8 cellular contexts compared by ENCODE assay signal in the genomic region with DNA sequence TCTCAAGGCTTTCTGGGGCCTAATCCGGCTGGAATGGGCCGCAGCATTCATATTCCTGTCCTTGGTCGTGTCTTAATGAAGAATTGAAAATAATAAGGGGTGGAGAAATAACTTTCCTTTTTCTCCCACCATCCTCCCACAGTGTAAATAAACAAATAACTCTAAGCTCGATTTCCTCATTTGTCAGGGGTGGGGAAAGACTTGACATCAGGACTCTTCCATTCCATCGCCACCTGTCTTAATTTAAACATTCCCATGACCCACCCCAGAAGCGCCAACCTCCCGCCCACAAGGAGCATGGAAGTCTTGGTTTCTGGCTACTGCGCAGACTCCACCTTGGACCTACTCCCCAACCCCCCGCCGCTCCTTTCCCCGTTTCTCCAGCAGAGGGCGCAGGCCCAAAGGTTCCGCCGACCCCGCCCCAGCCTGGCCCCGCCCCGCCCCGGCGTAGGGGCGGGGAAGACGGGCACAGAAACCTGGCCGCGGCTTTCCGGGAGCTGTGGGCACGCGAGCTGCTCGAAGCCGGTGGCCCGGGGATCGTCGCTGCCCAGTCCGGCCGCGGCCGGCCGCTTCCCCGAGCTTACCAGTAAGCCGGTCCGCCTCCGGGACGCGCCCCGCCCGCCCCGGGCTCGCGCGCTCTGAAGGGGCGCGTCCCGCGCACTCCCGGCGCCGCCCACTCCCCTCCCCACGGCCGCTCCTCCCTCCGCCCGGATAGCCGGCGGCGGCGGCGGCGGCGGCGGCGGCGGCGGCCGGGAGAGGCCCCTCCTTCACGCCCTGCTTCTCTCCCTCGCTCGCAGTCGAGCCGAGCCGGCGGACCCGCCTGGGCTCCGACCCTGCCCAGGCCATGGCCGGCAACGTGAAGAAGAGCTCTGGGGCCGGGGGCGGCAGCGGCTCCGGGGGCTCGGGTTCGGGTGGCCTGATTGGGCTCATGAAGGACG. TPM values are rescaled to one million over a fixed set of nuclear protein-coding genes. Genes with fewer than 3 reads are reported as not detected.
DNase-seq lines count a peak whose midpoint lies in the region; ATAC-seq and TF ChIP-seq lines count a peak whose summit lies in the region.

Gene CBL, plus strand, starts transcription at position 766 of the 938 bp plus-strand sequence. Its CDS starts 79 bp downstream, at position 845.

- H3K4me2 ChIP-seq in mammary epithelial cell (ENCODE audit: insufficient read depth, low read depth, low read length) (peak within 1 kb of the TSS; percentile 91), smooth muscle cell (peak within 1 kb of the TSS; percentile 85)

- intact Hi-C loops in mammary epithelial cell (cut with micrococcal nuclease): loop anchor here (1.0 to 5.0 kb wide), 5 partner anchors 78 to 279 kb away; partner anchors contain the start of gene BCL9L

- H3K9me3 ChIP-seq in mammary epithelial cell (replicated peaks; ENCODE audit: insufficient read depth, low read length) (no peaks in the 10 kb centered on the region), smooth muscle cell (replicated peaks; ENCODE audit: low read depth) (no peaks in the 10 kb centered on the region)

- H3F3A ChIP-seq in smooth muscle cell (ENCODE audit: low read depth): peaks cover 10% of the 10 kb centered on the region

- ATAC-seq in GM18868 (IDR thresholded peaks at IDR 0.05; ENCODE audit: unreplicated experiment) (peak; percentile 84), HG03108 (IDR thresholded peaks at IDR 0.05; ENCODE audit: unreplicated experiment) (peak; percentile 73)

- peak within 1 kb of the TSS; percentile 91 for H2AFZ ChIP-seq in mammary epithelial cell (ENCODE audit: low read depth, low read length)
- peak within 1 kb of the TSS; percentile 97 for H2AFZ ChIP-seq in smooth muscle cell (ENCODE audit: low read depth)

- H3K27ac ChIP-seq in mammary epithelial cell (ENCODE audit: insufficient read depth, low read depth, low read length) (peak within 1 kb of the TSS; percentile 60), smooth muscle cell (ENCODE audit: low read depth) (peak within 1 kb of the TSS; percentile 90)

- peak; percentile 92 for TF ChIP-seq CTCF in AG04449 (IDR thresholded peaks at IDR 0.05; ENCODE audit: insufficient read depth, low read length, missing control alignments)
- TF ChIP-seq CTCF in WI38 (IDR thresholded peaks at IDR 0.05; ENCODE audit: low read depth, low read length): peak; percentile 69
- TF ChIP-seq CTCF in mammary epithelial cell (conservative IDR thresholded peaks at IDR 0.05 in 1 of 2, IDR thresholded peaks at IDR 0.05 in 1 of 2; ENCODE audit: extremely low read depth in 1 of 2, insufficient read depth in 1 of 2, low read depth in 1 of 2, low read length in 2 of 2): peak; percentile 57 to 91
- TF ChIP-seq CTCF in smooth muscle cell (IDR thresholded peaks at IDR 0.05; ENCODE audit: borderline replicate concordance, insufficient read depth, poor library complexity, severe bottlenecking): peak; percentile 85

- under 1% methylated on average over 32 of the region's 89 CpGs for WGBS in mammary epithelial cell (ENCODE audit: low coverage, missing lambda C conversion rate)
- 2% methylated on average over 43 of the region's 89 CpGs for WGBS in smooth muscle cell (ENCODE audit: low lambda C conversion rate)

- H3K4me3 ChIP-seq in AG04449 (ENCODE audit: low read depth, low read length) (peak within 1 kb of the TSS; percentile 91), WI38 (ENCODE audit: low read depth, low read length) (peak within 1 kb of the TSS; percentile 89), mammary epithelial cell (replicated peaks in 1 of 3; ENCODE audit: insufficient read depth in 1 of 3, low read depth in 2 of 3, low read length in 3 of 3) (peak within 1 kb of the TSS; percentile 76 to 97 (median 96)), smooth muscle cell (peak within 1 kb of the TSS; percentile 100)

- in situ Hi-C loops in mammary epithelial cell (cut with MboI; ENCODE audit: low sequenced_read_pairs in 2 of 2): no loop called here

- H3K27me3 ChIP-seq in mammary epithelial cell (ENCODE audit: insufficient read depth, low read length): no peaks in the 10 kb centered on the region
- H3K27me3 ChIP-seq in smooth muscle cell (ENCODE audit: low read depth): no peaks in the 10 kb centered on the region

- no peaks in the 10 kb centered on the region for H3K36me3 ChIP-seq in mammary epithelial cell (ENCODE audit: insufficient read depth, low read length)
- H3K36me3 ChIP-seq in smooth muscle cell (ENCODE audit: low read depth): no peaks in the 10 kb centered on the region

- no TSS peak for BruUV-seq in mammary epithelial cell (replicated peaks; lab: Mats Ljungman, UMichigan)

- POLR2A ChIA-PET in AG04449 (lab: Yijun Ruan, JAX): interaction anchor here (0.7 to 2.0 kb wide), 3 partner anchors 111 to 115 kb away, joined by 3 to 7 read pairs (median 3); a partner anchor contains a TSS

- H4K20me1 ChIP-seq in mammary epithelial cell (ENCODE audit: insufficient read depth, low read length) (peaks cover 2% of the 10 kb centered on the region), smooth muscle cell (ENCODE audit: low read depth) (peaks cover 41% of the 10 kb centered on the region)

- dilution Hi-C loops in mammary epithelial cell (cut with HindIII; ENCODE audit: low sequenced_read_pairs): no loop called here

- DNase-seq in AG04449 (ENCODE audit: low read depth, low spot score): no peak
- DNase-seq in NCI-H2196 treated with DMSO at 0.1 percent for 48 hours (lab: John Stamatoyannopoulos, UW; ENCODE audit: unreplicated experiment): peak; percentile 83
- peak; percentile 85 for DNase-seq in mammary epithelial cell
- peak; percentile 96 for DNase-seq in iPS-NIHi7 (ENCODE audit: extremely low spot score)
- peak; percentile 96 for DNase-seq in smooth muscle cell (lab: John Stamatoyannopoulos, UW; ENCODE audit: unreplicated experiment)

- H3K4me1 ChIP-seq in mammary epithelial cell (ENCODE audit: insufficient read depth, low read length) (peaks cover 11% of the 10 kb centered on the region), smooth muscle cell (ENCODE audit: low read depth) (peaks cover 21% of the 10 kb centered on the region)

- CTCF ChIA-PET in AG04449 (lab: Yijun Ruan, JAX) (interaction anchor here (0.6 to 5.5 kb wide), 72 partner anchors 10 to 272 kb away, joined by 3 to 78 read pairs (median 5); partner anchors contain the start of genes ABCG4, C2CD2L, DPAGT1 and MCAM), mammary epithelial cell (lab: Charles Lee; ENCODE audit: low non-redundant PET) (interaction anchor here (0.5 to 0.7 kb wide), 15 partner anchors 9 to 927 kb away, joined by 3 to 10 read pairs (median 4); partner anchors contain the start of genes DPAGT1, HINFP, USP2 and VPS11)

- peaks cover 47% of the 10 kb centered on the region for H3K79me2 ChIP-seq in mammary epithelial cell (ENCODE audit: insufficient read depth, low read length)
- H3K79me2 ChIP-seq in smooth muscle cell (ENCODE audit: low read depth): peaks cover 47% of the 10 kb centered on the region

- H3K9ac ChIP-seq in mammary epithelial cell (ENCODE audit: insufficient read depth, low read length) (peak within 1 kb of the TSS; percentile 78), smooth muscle cell (ENCODE audit: low read depth) (peak within 1 kb of the TSS; percentile 90)

RNA-seq across cellular contexts. Expression of gene CBL, which starts in this region (rescaled TPM):
- total RNA-seq in mammary epithelial cell: 10 to 100 TPM; 19.5 to 33.7 TPM
- 12.3 TPM for polyA plus RNA-seq in mammary epithelial cell
- polyA minus RNA-seq in mammary epithelial cell: 52.2 TPM
- 17.6 and 18.9 TPM in 2 replicates for total RNA-seq in smooth muscle cell
- polyA plus RNA-seq in smooth muscle cell: 5.0 and 5.7 TPM in 2 replicates
